11 cellular contexts compared by ENCODE assay signal in the genomic region with DNA sequence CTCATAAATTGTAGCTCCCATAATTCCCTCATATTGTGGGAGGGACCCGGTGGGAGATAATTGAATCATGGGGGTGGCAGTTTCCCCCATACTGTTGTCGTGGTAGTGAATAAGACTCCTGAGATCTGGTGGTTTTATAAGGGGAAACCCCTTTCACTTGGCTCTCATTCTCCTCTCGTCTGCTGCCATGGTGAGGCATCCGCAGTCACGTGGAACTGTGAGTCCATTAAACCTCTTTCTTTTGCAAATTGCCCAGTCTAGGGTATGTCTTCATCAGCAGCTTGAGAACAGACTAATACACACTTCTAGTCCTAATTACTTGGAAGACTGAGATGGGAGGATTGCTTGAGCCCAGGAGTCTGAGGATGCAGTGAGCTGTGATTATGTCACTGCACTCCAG.
DNase-seq lines count a peak whose midpoint lies in the region; ATAC-seq and TF ChIP-seq lines count a peak whose summit lies in the region.
"Had no signal": no experiment of that assay in that cellular context is flagged by ENCODE, and none has a peak within 500 bp of the region (broad histone marks: within the 10 kb centered on the region; RNA-seq: fewer than 3 reads in every experiment).

No MANE protein-coding gene starts in this region.

- peak; percentile 43 for DNase-seq in stimulated activated CD4-positive, alpha-beta T cell treated with anti-CD3 and anti-CD28 coated beads, Interleukin-1b, Interleukin-23, amount 100 ng/mL, for 48 hours
- DNase-seq in stimulated activated CD4-positive, alpha-beta T cell treated with anti-CD3 and anti-CD28 coated beads, Interleukin-12 subunit alpha, Interleukin-12 subunit beta, amount 100 ng/mL, for 4 hours, result no peak
- DNase-seq in kidney epithelial cell (ENCODE audit: low read depth) (peak; percentile 68), superior temporal gyrus (ENCODE audit: extremely low spot score) (no peak), coronary artery (ENCODE audit: low spot score) (no peak)
- no peak for DNase-seq in activated CD8-positive, alpha-beta memory T cell treated with anti-CD3 and anti-CD28 coated beads, Interleukin-2, amount 10 ng/mL, durations not matched to agents 7 days and 5 days
- DNase-seq: aorta, right lobe of liver, WERI-Rb-1 had no signal

- H3K36me3 Mint-ChIP-seq in activated T-helper 17 cell treated with anti-CD3 and anti-CD28 coated beads, Interleukin-2, amount 50 U/mL, for 72 hours (ENCODE audit: low read depth), result no peaks in the 10 kb centered on the region
- no peaks in the 10 kb centered on the region for H3K36me3 Mint-ChIP-seq in activated CD8-positive, alpha-beta memory T cell treated with anti-CD3 and anti-CD28 coated beads, Interleukin-2, amount 10 ng/mL, durations not matched to agents 7 days and 5 days

- H3K27ac ChIP-seq in coronary artery, result no peak overlapping the region
- H3K27ac ChIP-seq: right lobe of liver, WERI-Rb-1 had no signal

- no peaks in the 10 kb centered on the region for H3K4me1 Mint-ChIP-seq in activated T-helper 17 cell treated with anti-CD3 and anti-CD28 coated beads, Interleukin-2, amount 50 U/mL, for 72 hours
- H3K4me1 Mint-ChIP-seq in activated CD8-positive, alpha-beta memory T cell treated with anti-CD3 and anti-CD28 coated beads, Interleukin-2, amount 10 ng/mL, durations not matched to agents 7 days and 5 days, result peaks cover 4% of the 10 kb centered on the region

- H3K4me3 ChIP-seq in kidney epithelial cell (ENCODE audit: low read depth, low read length) (no peak overlapping the region), coronary artery (no peak overlapping the region)
- H3K4me3 ChIP-seq: right lobe of liver had no signal

- H3K4me3 Mint-ChIP-seq in activated T-helper 17 cell treated with anti-CD3 and anti-CD28 coated beads, Interleukin-2, amount 50 U/mL, for 72 hours, result no peak overlapping the region
- H3K4me3 Mint-ChIP-seq in activated CD8-positive, alpha-beta memory T cell treated with anti-CD3 and anti-CD28 coated beads, Interleukin-2, amount 10 ng/mL, durations not matched to agents 7 days and 5 days, result no peak overlapping the region

- peak; percentile 84 for ATAC-seq in activated T-helper 17 cell treated with anti-CD3 and anti-CD28 coated beads, Interleukin-2, amount 50 U/mL, for 72 hours (replicated peaks)
- no peak for ATAC-seq in activated CD8-positive, alpha-beta memory T cell treated with anti-CD3 and anti-CD28 coated beads, Interleukin-2, amount 10 ng/mL, durations not matched to agents 7 days and 5 days
- no peak for ATAC-seq in GM21619 (IDR thresholded peaks at IDR 0.05; ENCODE audit: unreplicated experiment)
- ATAC-seq: right lobe of liver had no signal

- H3K27me3 Mint-ChIP-seq in activated T-helper 17 cell treated with anti-CD3 and anti-CD28 coated beads, Interleukin-2, amount 50 U/mL, for 72 hours, result no peaks in the 10 kb centered on the region
- H3K27me3 Mint-ChIP-seq in activated CD8-positive, alpha-beta memory T cell treated with anti-CD3 and anti-CD28 coated beads, Interleukin-2, amount 10 ng/mL, durations not matched to agents 7 days and 5 days, result peaks cover 5% of the 10 kb centered on the region

- CTCF ChIA-PET in activated CD8-positive, alpha-beta memory T cell treated with anti-CD3 and anti-CD28 coated beads, Interleukin-2, amount 10 ng/mL, durations not matched to agents 7 days and 5 days (lab: Charles Lee), result no interaction called here

- H3K36me3 ChIP-seq in kidney epithelial cell (ENCODE audit: control insufficient read depth, insufficient read depth, low read length), result no peaks in the 10 kb centered on the region
- H3K36me3 ChIP-seq: right lobe of liver, WERI-Rb-1 had no signal

- no peak overlapping the region for H3K27ac Mint-ChIP-seq in activated T-helper 17 cell treated with anti-CD3 and anti-CD28 coated beads, Interleukin-2, amount 50 U/mL, for 72 hours
- no peak overlapping the region for H3K27ac Mint-ChIP-seq in activated CD8-positive, alpha-beta memory T cell treated with anti-CD3 and anti-CD28 coated beads, Interleukin-2, amount 10 ng/mL, durations not matched to agents 7 days and 5 days

- TF ChIP-seq CTCF in kidney epithelial cell (IDR thresholded peaks at IDR 0.05; ENCODE audit: insufficient read depth, low read length, poor library complexity, severe bottlenecking) (no peak), coronary artery (IDR thresholded peaks at IDR 0.05) (no peak)

- H3K9me3 Mint-ChIP-seq in activated T-helper 17 cell treated with anti-CD3 and anti-CD28 coated beads, Interleukin-2, amount 50 U/mL, for 72 hours, result no peaks in the 10 kb centered on the region
- no peaks in the 10 kb centered on the region for H3K9me3 Mint-ChIP-seq in activated CD8-positive, alpha-beta memory T cell treated with anti-CD3 and anti-CD28 coated beads, Interleukin-2, amount 10 ng/mL, durations not matched to agents 7 days and 5 days (ENCODE audit: low read depth)

- H3K27me3 ChIP-seq in kidney epithelial cell (ENCODE audit: control insufficient read depth, insufficient read depth, low read length), result no peaks in the 10 kb centered on the region
- H3K27me3 ChIP-seq: right lobe of liver had no signal

Comparison
In these comparisons a context has a peak if more than half of its experiments do, and no peak if none do; other contexts are left out.
1. DNase-seq: peak in stimulated activated CD4-positive, alpha-beta T cell treated with anti-CD3 and anti-CD28 coated beads, Interleukin-1b, Interleukin-23, amount 100 ng/mL, for 48 hours (single experiment) and kidney epithelial cell (single experiment); none in stimulated activated CD4-positive, alpha-beta T cell treated with anti-CD3 and anti-CD28 coated beads, Interleukin-12 subunit alpha, Interleukin-12 subunit beta, amount 100 ng/mL, for 4 hours (single experiment), activated CD8-positive, alpha-beta memory T cell treated with anti-CD3 and anti-CD28 coated beads, Interleukin-2, amount 10 ng/mL, durations not matched to agents 7 days and 5 days (single experiment), superior temporal gyrus (single experiment) and coronary artery (single experiment).